Comparison of ENCODE assay signal across 1 cellular context in genomic region chr6:137799950-137800568, GRCh38.
TF ChIP-seq lines count a peak whose summit lies in the region.

No MANE protein-coding gene starts in this region.

TF ChIP-seq in endothelial cell of umbilical vein, 7 proteins besides CTCF, POLR2A, EP300 and RAD21 (continued from another document):
- TF ChIP-seq JUN (IDR thresholded peaks at IDR 0.05; ENCODE audit: borderline replicate concordance, insufficient read depth, insufficient read length, low read depth) (no peak), EZH2 (IDR thresholded peaks at IDR 0.05; ENCODE audit: borderline replicate concordance, low read depth, low read length, severe bottlenecking) (no peak), MYC (IDR thresholded peaks at IDR 0.05; ENCODE audit: low read depth, low read length) (no peak), MAX (IDR thresholded peaks at IDR 0.05; ENCODE audit: insufficient read depth, insufficient read length) (no peak)
